In the genomic region with DNA sequence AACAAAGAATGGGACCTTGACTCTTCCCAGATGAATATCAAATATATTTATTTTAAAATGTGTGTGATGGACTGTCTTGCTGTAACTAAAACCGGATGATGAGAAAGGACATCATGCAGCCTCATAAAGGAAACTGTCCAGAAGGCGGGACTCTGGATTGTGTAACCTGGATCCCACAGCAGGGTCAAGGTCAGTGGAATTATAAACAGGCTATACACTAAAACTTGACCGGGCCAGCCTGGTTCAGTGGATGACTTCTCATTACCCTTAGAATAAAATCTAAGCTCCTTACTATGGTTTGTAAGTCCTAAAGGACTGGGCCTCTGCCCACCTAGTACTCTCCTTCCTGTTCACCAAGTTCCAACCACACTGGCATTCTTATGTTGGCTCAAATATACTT, we compare ENCODE assay signal across 10 cellular contexts.
"Had no signal": no experiment of that assay in that cellular context is flagged by ENCODE, and none has a peak within 500 bp of the region (broad histone marks: within the 10 kb centered on the region; RNA-seq: fewer than 3 reads in every experiment).

No MANE protein-coding gene starts in this region.

- H3K36me3 ChIP-seq: HAP-1 had no signal

- H3K4me3 ChIP-seq: GM23248, HAP-1, K562 had no signal

- DNase-seq: GM23248, GOT3, H7, HFFc6, IMR-90, KG1 had no signal

- H2AFZ ChIP-seq: GM23248 had no signal

- H3K9ac ChIP-seq: GM23248 had no signal

- H3K4me1 ChIP-seq: HAP-1 had no signal

- ATAC-seq: HCT116, K562 had no signal

- H3K27ac ChIP-seq: GM23248, HL-60 had no signal

- FAIRE-seq: K562 had no signal

- H3K9me3 ChIP-seq: HAP-1 had no signal
